1 cellular context compared by ENCODE assay signal in genomic region chr16:50467943-50468748, GRCh38.
TF ChIP-seq lines count a peak whose summit lies in the region.

No MANE protein-coding gene starts in this region.

TF ChIP-seq in HepG2, 621 proteins besides CTCF, POLR2A, EP300 and RAD21 (continued from another document and continues in another):
- TF ChIP-seq ZNF639 (CRISPR knock-in tag; conservative IDR thresholded peaks at IDR 0.05): peak; percentile 95
- no peak; the same call in none of the 2 replicates for TF ChIP-seq ZNF30 (CRISPR knock-in tag; IDR thresholded peaks at IDR 0.05)
- TF ChIP-seq ARID3A (IDR thresholded peaks at IDR 0.05; ENCODE audit: low read depth, low read length): no peak
- TF ChIP-seq DR1 (CRISPR knock-in tag; IDR thresholded peaks at IDR 0.05): no peak
- 0 out of 2 replicates have a peak, but pooled peaks have one; percentile 66 for TF ChIP-seq ZBTB39 (CRISPR knock-in tag; IDR thresholded peaks at IDR 0.05)
- no peak; the same call in 1 of the 2 replicates for TF ChIP-seq ZBTB37 (CRISPR knock-in tag; IDR thresholded peaks at IDR 0.05)
- TF ChIP-seq TRIM24 (CRISPR knock-in tag; IDR thresholded peaks at IDR 0.05): peak; percentile 81
- TF ChIP-seq KDM1A (CRISPR knock-in tag; IDR thresholded peaks at IDR 0.05): peak; percentile 93
- no peak for TF ChIP-seq HDAC6 (IDR thresholded peaks at IDR 0.05; ENCODE audit: low read depth, low read length)
- peak; percentile 23; the same call in 1 of the 2 replicates for TF ChIP-seq ZNF605 (CRISPR knock-in tag; IDR thresholded peaks at IDR 0.05)
- TF ChIP-seq RFX1 (IDR thresholded peaks at IDR 0.05): no peak
- TF ChIP-seq ISX (CRISPR knock-in tag; conservative IDR thresholded peaks at IDR 0.05): 0 out of 2 replicates have a peak, but pooled peaks have one; percentile 28
- peak; percentile 64 for TF ChIP-seq BORCS8-MEF2B (CRISPR knock-in tag; IDR thresholded peaks at IDR 0.05)
- TF ChIP-seq HOXA7 (CRISPR knock-in tag; IDR thresholded peaks at IDR 0.05): no peak
- TF ChIP-seq ZFP62 (CRISPR knock-in tag; IDR thresholded peaks at IDR 0.05): no peak
- no peak for TF ChIP-seq ZKSCAN1 (IDR thresholded peaks at IDR 0.05; ENCODE audit: low read length)
- no peak for TF ChIP-seq MAF1 (CRISPR knock-in tag; IDR thresholded peaks at IDR 0.05; ENCODE audit: borderline replicate concordance)
- peak; percentile 98 for TF ChIP-seq RXRA (CRISPR knock-in tag; IDR thresholded peaks at IDR 0.05)
- peak; percentile 59 for TF ChIP-seq FOSL2 (CRISPR knock-in tag; IDR thresholded peaks at IDR 0.05)
- TF ChIP-seq NFYC (CRISPR knock-in tag; IDR thresholded peaks at IDR 0.05): no peak
- no peak for TF ChIP-seq PLRG1 (conservative IDR thresholded peaks at IDR 0.05)
- peak; percentile 14; the same call in 1 of the 2 replicates for TF ChIP-seq FOXK1 (CRISPR knock-in tag; IDR thresholded peaks at IDR 0.05; ENCODE audit: borderline replicate concordance, low read depth)
- TF ChIP-seq ZNF777 (CRISPR knock-in tag; IDR thresholded peaks at IDR 0.05): peak; percentile 92
- TF ChIP-seq BHLHE40 (IDR thresholded peaks at IDR 0.05; ENCODE audit: low read length): peak; percentile 69
- peak; percentile 96 for TF ChIP-seq PCBP1 (IDR thresholded peaks at IDR 0.05; ENCODE audit: borderline replicate concordance, low read depth, low read length)
- TF ChIP-seq SP4 (CRISPR knock-in tag; IDR thresholded peaks at IDR 0.05): peak; percentile 74
- no peak for TF ChIP-seq TMF1 (CRISPR knock-in tag; IDR thresholded peaks at IDR 0.05; ENCODE audit: low read depth)
- TF ChIP-seq ZNF362 (CRISPR knock-in tag; IDR thresholded peaks at IDR 0.05; ENCODE audit: borderline replicate concordance): no peak
- peak; percentile 33 for TF ChIP-seq ERF (CRISPR knock-in tag; IDR thresholded peaks at IDR 0.05)
- TF ChIP-seq CEBPZ (IDR thresholded peaks at IDR 0.05; ENCODE audit: low read length): no peak
- TF ChIP-seq ZNF652 (CRISPR knock-in tag; IDR thresholded peaks at IDR 0.05; ENCODE audit: borderline replicate concordance, low read depth): peak; percentile 50; the same call in 1 of the 2 replicates
- TF ChIP-seq HNRNPUL1 (IDR thresholded peaks at IDR 0.05; ENCODE audit: low read depth, low read length): no peak
- TF ChIP-seq KLF9 (CRISPR knock-in tag; IDR thresholded peaks at IDR 0.05; ENCODE audit: low read depth): no peak
- TF ChIP-seq NFATC3 (CRISPR knock-in tag; IDR thresholded peaks at IDR 0.05): no peak
- TF ChIP-seq ZNF512B (CRISPR knock-in tag; IDR thresholded peaks at IDR 0.05; ENCODE audit: borderline replicate concordance): no peak
- TF ChIP-seq STAT6 (CRISPR knock-in tag; IDR thresholded peaks at IDR 0.05; ENCODE audit: borderline replicate concordance): no peak
